In genomic region chr10:52644678-52645434, GRCh38 we compare ENCODE assay signal across 8 cellular contexts.
A peak's percentile ranks its signal among the peaks of the same experiment; 100 is the strongest.
DNase-seq lines count a peak whose midpoint lies in the region; ATAC-seq and TF ChIP-seq lines count a peak whose summit lies in the region.

No MANE protein-coding gene starts in this region.

- TF ChIP-seq CTCF in brain microvascular endothelial cell (IDR thresholded peaks at IDR 0.05; ENCODE audit: low read depth, low read length, missing control alignments), result peak; percentile 76

- DNase-seq in COR-L47 (lab: John Stamatoyannopoulos, UW) (peak; percentile 13), NCI-H748 (lab: John Stamatoyannopoulos, UW; ENCODE audit: unreplicated experiment) (peak; percentile 51), brain microvascular endothelial cell (peak; percentile 49), kidney tubule cell (ENCODE audit: low spot score) (peak; percentile 50), NK-92 (lab: John Stamatoyannopoulos, UW; ENCODE audit: unreplicated experiment) (no peak)
- no peak for DNase-seq in activated effector memory CD4-positive, alpha-beta T cell treated with anti-CD3 and anti-CD28 coated beads, Interleukin-2, amount 50 U/mL, for 16 hours

- no peaks in the 10 kb centered on the region for H3K27me3 ChIP-seq in brain microvascular endothelial cell (replicated peaks)

- no peak overlapping the region for H3K27ac ChIP-seq in brain microvascular endothelial cell

- no peak overlapping the region for H3K4me3 ChIP-seq in brain microvascular endothelial cell (ENCODE audit: low read depth, low read length)

- in situ Hi-C loops in brain microvascular endothelial cell (cut with HindIII; ENCODE audit: low pct_ligation_motif_present, low sequenced_read_pairs), result no loop called here

- no peaks in the 10 kb centered on the region for H3K36me3 ChIP-seq in brain microvascular endothelial cell (replicated peaks)

- ATAC-seq in GM18868 (IDR thresholded peaks at IDR 0.05; ENCODE audit: unreplicated experiment), result peak; percentile 85
- peak; percentile 74 for ATAC-seq in HG03060 (IDR thresholded peaks at IDR 0.05; ENCODE audit: low read depth, unreplicated experiment)

Comparison
In these comparisons a context has a peak if more than half of its experiments do, and no peak if none do; other contexts are left out.
1. DNase-seq: peak in COR-L47 (single experiment), NCI-H748 (single experiment), brain microvascular endothelial cell (single experiment) and kidney tubule cell (single experiment); none in activated effector memory CD4-positive, alpha-beta T cell treated with anti-CD3 and anti-CD28 coated beads, Interleukin-2, amount 50 U/mL, for 16 hours (single experiment) and NK-92 (single experiment).